In genomic region chr16:81035398-81035974, GRCh38 we compare ENCODE assay signal across 8 cellular contexts. TPM values are rescaled to one million over a fixed set of nuclear protein-coding genes. Genes with fewer than 3 reads are reported as not detected.
A peak's percentile ranks its signal among the peaks of the same experiment; 100 is the strongest.
DNase-seq lines count a peak whose midpoint lies in the region; ATAC-seq and TF ChIP-seq lines count a peak whose summit lies in the region.

TSS of gene ATMIN (plus strand) at chr16:81035842. CDS start at chr16:81035871, 29 bp downstream.

- ATAC-seq in GM18858 (IDR thresholded peaks at IDR 0.05; ENCODE audit: unreplicated experiment) (peak; percentile 83), HG03103 (IDR thresholded peaks at IDR 0.05; ENCODE audit: low read depth, unreplicated experiment) (peak; percentile 85)

- DNase-seq in A673 (ENCODE audit: low spot score) (peak; percentile 93), NCI-H2196 treated with DMSO at 0.1 percent for 48 hours (lab: John Stamatoyannopoulos, UW; ENCODE audit: unreplicated experiment) (peak; percentile 47), iris pigment epithelial cell (ENCODE audit: low read depth) (peak; percentile 77)
- DNase-seq in activated CD4-positive, CD25-positive, alpha-beta regulatory T cell (lab: John Stamatoyannopoulos, UW): peak; percentile 80 to 91 (median 84)
- peak; percentile 87 for DNase-seq in central memory CD4-positive, alpha-beta T cell
- DNase-seq in stimulated activated CD4-positive, alpha-beta T cell treated with anti-CD3 and anti-CD28 coated beads, Interleukin-12 subunit alpha, Interleukin-12 subunit beta, amount 100 ng/mL, for 24 hours (ENCODE audit: low read depth in 2 of 2): peak; percentile 73 to 80

- H3K9me3 ChIP-seq in A673 (ENCODE audit: low read depth, low read length, poor library complexity, severe bottlenecking): no peaks in the 10 kb centered on the region

- CTCF ChIA-PET in A673 (lab: Charles Lee): interaction anchor here (0.6 to 1.4 kb wide), 10 partner anchors 13 to 617 kb away, joined by 3 to 10 read pairs (median 3); partner anchors contain the start of genes C16orf46, CENPN and CMC2

- no TSS peak for BruUV-seq in A673 (replicated peaks; lab: Mats Ljungman, UMichigan)

- H3K27me3 ChIP-seq in A673 (replicated peaks; ENCODE audit: insufficient read depth, low read depth, low read length, poor library complexity): no peaks in the 10 kb centered on the region

- POLR2A ChIA-PET in A673 (lab: Charles Lee; ENCODE audit: low non-redundant PET): interaction anchor here (0.6 kb wide), 2 partner anchors 121 to 784 kb away, joined by 3 read pairs; no protein-coding TSS in a partner anchor

- peak within 1 kb of the TSS; percentile 38 for H3K27ac ChIP-seq in A673 (ENCODE audit: low read depth, low read length, poor library complexity, severe bottlenecking)

- no peaks in the 10 kb centered on the region for H3K36me3 ChIP-seq in A673 (ENCODE audit: insufficient read depth, low read length, poor library complexity, severe bottlenecking)

- intact Hi-C loops in A673 (cut with micrococcal nuclease; ENCODE audit: unreplicated experiment): loop anchor here (10.0 kb wide), 2 partner anchors 179 to 699 kb away; no protein-coding TSS in a partner anchor

- H3K4me1 ChIP-seq in A673 (ENCODE audit: insufficient read depth, low read length, poor library complexity, severe bottlenecking): no peaks in the 10 kb centered on the region

- H3K4me3 ChIP-seq in A673 (ENCODE audit: low read depth, low read length, poor library complexity, severe bottlenecking): peak within 1 kb of the TSS; percentile 79

- TF ChIP-seq CTCF in A673 (conservative IDR thresholded peaks at IDR 0.05; ENCODE audit: low read depth, low read length): peak; percentile 88

RNA-seq across cellular contexts. Expression of gene ATMIN, which starts in this region (rescaled TPM):
- 43.5 and 44.6 TPM in 2 replicates for total RNA-seq in A673 (2021)

Comparison
In these comparisons a context has a peak if more than half of its experiments do, and no peak if none do; other contexts are left out.
1. Peak in every context shown above with its lines: DNase-seq, ATAC-seq, H3K4me3 ChIP-seq and H3K27ac ChIP-seq.